In the genomic region with DNA sequence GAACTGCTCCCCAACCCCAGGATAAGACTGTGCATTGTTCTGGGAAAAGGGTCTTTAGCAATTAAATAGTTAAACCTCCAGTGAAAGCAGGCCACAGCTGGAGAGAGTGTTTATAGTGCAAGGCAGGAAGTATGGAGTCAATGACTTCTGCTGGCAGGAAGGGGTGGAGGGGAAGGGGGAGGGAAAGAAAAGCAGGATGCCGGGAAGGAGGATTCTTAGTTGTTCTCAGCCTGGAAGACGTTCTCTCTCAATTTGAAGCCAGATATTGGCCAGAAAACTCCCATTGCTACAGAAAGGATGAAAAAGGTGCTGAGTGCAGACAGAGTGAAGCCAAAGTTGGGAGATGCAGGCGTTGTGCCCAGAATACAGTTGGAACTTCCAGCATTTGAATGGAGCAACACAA, we compare ENCODE assay signal across 8 cellular contexts. TPM values are rescaled to one million over a fixed set of nuclear protein-coding genes. Genes with fewer than 3 reads are reported as not detected.
DNase-seq lines count a peak whose midpoint lies in the region; ATAC-seq lines count a peak whose summit lies in the region.

No MANE protein-coding gene starts in this region.

- no peak for ATAC-seq in HG03439 (IDR thresholded peaks at IDR 0.05; ENCODE audit: unreplicated experiment)
- no peak for ATAC-seq in HG02938 (IDR thresholded peaks at IDR 0.05; ENCODE audit: unreplicated experiment)

- DNase-seq in COR-L47 (lab: John Stamatoyannopoulos, UW) (peak; percentile 79), NCI-H2227 treated with DMSO at 0.1 percent for 48 hours (lab: John Stamatoyannopoulos, UW) (peak; percentile 73), epidermal melanocyte (ENCODE audit: insufficient read length, low spot score) (peak; percentile 58), mucosa of gallbladder (ENCODE audit: low spot score) (peak; percentile 39), HPDE6-E6E7 (ENCODE audit: extremely low spot score) (no peak)
- DNase-seq in activated CD8-positive, alpha-beta memory T cell treated with anti-CD3 and anti-CD28 coated beads, Interleukin-2, amount 50 U/mL, for 48 hours: no peak

RNA-seq across cellular contexts. Expression of a gene that starts 35.7 kb away (rescaled TPM):
- total RNA-seq in mucosa of gallbladder: 25.6 TPM

Comparison
In these comparisons a context has a peak if more than half of its experiments do, and no peak if none do; other contexts are left out.
1. DNase-seq: peak in COR-L47 (single experiment), NCI-H2227 treated with DMSO at 0.1 percent for 48 hours (single experiment), epidermal melanocyte (single experiment) and mucosa of gallbladder (single experiment); none in activated CD8-positive, alpha-beta memory T cell treated with anti-CD3 and anti-CD28 coated beads, Interleukin-2, amount 50 U/mL, for 48 hours (single experiment) and HPDE6-E6E7 (single experiment).